Comparison of ENCODE assay signal across 10 cellular contexts in genomic region chr18:34266029-34266428, GRCh38. TPM values are rescaled to one million over a fixed set of nuclear protein-coding genes. Genes with fewer than 3 reads are reported as not detected.
"Had no signal": no experiment of that assay in that cellular context is flagged by ENCODE, and none has a peak within 500 bp of the region (broad histone marks: within the 10 kb centered on the region; RNA-seq: fewer than 3 reads in every experiment).

No MANE protein-coding gene starts in this region.

RNA-seq across cellular contexts. Expression of gene NOL4, which starts 41.3 kb away (rescaled TPM):
- total RNA-seq: dermis microvascular lymphatic vessel endothelial cell, esophagus mucosa, esophagus squamous epithelium, gastrocnemius medialis, glomerular endothelial cell, left lung, lung microvascular endothelial cell, mesenteric fat pad, myocyte had no signal
- polyA plus RNA-seq: keratinocyte had no signal
